Comparison of ENCODE assay signal across 36 cellular contexts in genomic region chr5:93010037-93010436, GRCh38.
DNase-seq lines count a peak whose midpoint lies in the region; ATAC-seq, FAIRE-seq and TF ChIP-seq lines count a peak whose summit lies in the region.
"Had no signal": no experiment of that assay in that cellular context is flagged by ENCODE, and none has a peak within 500 bp of the region (broad histone marks: within the 10 kb centered on the region; RNA-seq: fewer than 3 reads in every experiment).

No MANE protein-coding gene starts in this region.

- peaks cover 13% of the 10 kb centered on the region for H3K9me3 Mint-ChIP-seq in WTC11

- no peak for TF ChIP-seq CTCF in WTC11 (IDR thresholded peaks at IDR 0.05)

- DNase-seq in WTC11 (ENCODE audit: low spot score) = no peak
- DNase-seq in frontal cortex (ENCODE audit: low spot score in 2 of 2) = no peak
- no peak for DNase-seq in GDM1 (lab: John Stamatoyannopoulos, UW)
- no peak for DNase-seq in globus pallidus (ENCODE audit: low spot score)
- no peak for DNase-seq in Karpas-422
- DNase-seq: 8988T; ACHN; AML-193; BE2C; C1 segment of cervical spinal cord; Caco-2; Calu3; CD4-positive, alpha-beta memory T cell; CD4-positive, alpha-beta T cell; CD4-positive, CD25-positive, alpha-beta regulatory T cell; CD8-positive, alpha-beta memory T cell; CD8-positive, alpha-beta T cell; COR-L47; DMS 273 treated with DMSO at 0.1 percent for 48 hours; DMS153; DMS53; DMS79; DMS79 treated with DMSO at 0.1 percent for 48 hours; DND-41; EL had no signal

- H2AFZ ChIP-seq in Karpas-422 (ENCODE audit: low read length) = no peak overlapping the region

- POLR2A ChIA-PET in WTC11 (lab: Charles Lee) = no interaction called here

- H3K9me2 ChIP-seq in Karpas-422 (replicated peaks; ENCODE audit: insufficient read depth, low read length) = no peaks in the 10 kb centered on the region

- CTCF ChIA-PET in WTC11 (lab: Charles Lee) = no interaction called here

- peaks cover 20% of the 10 kb centered on the region for H3K4me1 Mint-ChIP-seq in WTC11
- H3K4me1 Mint-ChIP-seq: B cell; CD14-positive monocyte; CD4-positive, alpha-beta memory T cell; CD4-positive, CD25-positive, alpha-beta regulatory T cell; CD8-positive, alpha-beta memory T cell had no signal

- no peaks in the 10 kb centered on the region for H3K27me3 ChIP-seq in Karpas-422 (ENCODE audit: low read length)
- H3K27me3 ChIP-seq: BE2C; BLaER1; BLaER1 treated with 17β-estradiol and CSF1 and Interleukin-3, amounts not matched to agents 10 nM and 100 nM had no signal

- no peak overlapping the region for H3K27ac ChIP-seq in Karpas-422 (ENCODE audit: low read length)
- H3K27ac ChIP-seq: 22Rv1; A549; BLaER1; BLaER1 treated with 17β-estradiol and CSF1 and Interleukin-3, amounts not matched to agents 10 nM and 100 nM; C4-2B had no signal

- no peaks in the 10 kb centered on the region; the same call in 1 of the 2 replicates for H3K36me3 Mint-ChIP-seq in WTC11
- H3K36me3 Mint-ChIP-seq: CD14-positive monocyte; CD4-positive, alpha-beta memory T cell; CD4-positive, CD25-positive, alpha-beta regulatory T cell; CD8-positive, alpha-beta memory T cell; CD8-positive, alpha-beta T cell had no signal

- no peak overlapping the region for H3K27ac Mint-ChIP-seq in WTC11
- H3K27ac Mint-ChIP-seq: B cell; CD14-positive monocyte; CD4-positive, alpha-beta memory T cell; CD4-positive, alpha-beta T cell; CD4-positive, CD25-positive, alpha-beta regulatory T cell; CD8-positive, alpha-beta memory T cell; CD8-positive, alpha-beta T cell had no signal

- no peaks in the 10 kb centered on the region for H3K36me3 ChIP-seq in Karpas-422 (ENCODE audit: insufficient read depth, low read length)
- H3K36me3 ChIP-seq: BE2C; BLaER1; BLaER1 treated with 17β-estradiol and CSF1 and Interleukin-3, amounts not matched to agents 10 nM and 100 nM had no signal

- H3K4me2 ChIP-seq in Karpas-422 (ENCODE audit: low read depth, low read length, poor library complexity, severe bottlenecking) = no peak overlapping the region
- H3K4me2 ChIP-seq: A549; BLaER1; BLaER1 treated with 17β-estradiol and CSF1 and Interleukin-3, amounts not matched to agents 10 nM and 100 nM had no signal

- FAIRE-seq in TTC549 (lab: Jason Lieb, UNC) = peak; percentile 19
- FAIRE-seq in endometrium (lab: Jason Lieb, UNC) = peak; percentile 68
- FAIRE-seq in frontal cortex (lab: Jason Lieb, UNC) = peak; percentile 82
- FAIRE-seq: A549, D721Med had no signal

- H4K20me1 ChIP-seq in Karpas-422 (ENCODE audit: insufficient read depth, low read depth, low read length) = no peaks in the 10 kb centered on the region
- H4K20me1 ChIP-seq: BLaER1; BLaER1 treated with 17β-estradiol and CSF1 and Interleukin-3, amounts not matched to agents 10 nM and 100 nM had no signal

- H3K9me3 ChIP-seq in Karpas-422 (ENCODE audit: low read length) = no peaks in the 10 kb centered on the region
- H3K9me3 ChIP-seq: A549; BE2C; BLaER1; BLaER1 treated with 17β-estradiol and CSF1 and Interleukin-3, amounts not matched to agents 10 nM and 100 nM; Caco-2 had no signal

- ATAC-seq in WTC11 = no peak
- ATAC-seq in HG03457 (IDR thresholded peaks at IDR 0.05; ENCODE audit: unreplicated experiment) = no peak
- ATAC-seq: A549; CD8-positive, alpha-beta T cell had no signal

- no peak overlapping the region for H3K4me3 ChIP-seq in Karpas-422 (ENCODE audit: low read length)
- H3K4me3 ChIP-seq: A549; BLaER1; BLaER1 treated with 17β-estradiol and CSF1 and Interleukin-3, amounts not matched to agents 10 nM and 100 nM had no signal

- no peaks in the 10 kb centered on the region for H3K79me2 ChIP-seq in Karpas-422 (ENCODE audit: low read length)

- H3K9ac ChIP-seq in Karpas-422 (ENCODE audit: low read length) = no peak overlapping the region
- H3K9ac ChIP-seq: BLaER1; BLaER1 treated with 17β-estradiol and CSF1 and Interleukin-3, amounts not matched to agents 10 nM and 100 nM had no signal

- no peaks in the 10 kb centered on the region for H3K27me3 Mint-ChIP-seq in WTC11 (ENCODE audit: low read depth)
- H3K27me3 Mint-ChIP-seq: B cell; CD4-positive, alpha-beta memory T cell; CD4-positive, alpha-beta T cell; CD4-positive, CD25-positive, alpha-beta regulatory T cell; CD8-positive, alpha-beta memory T cell had no signal

- no peaks in the 10 kb centered on the region for H3K4me1 ChIP-seq in Karpas-422 (ENCODE audit: low read length)
- H3K4me1 ChIP-seq: A549; BE2C; BLaER1; BLaER1 treated with 17β-estradiol and CSF1 and Interleukin-3, amounts not matched to agents 10 nM and 100 nM; Caco-2 had no signal

- H3K4me3 Mint-ChIP-seq in WTC11 = no peak overlapping the region
- H3K4me3 Mint-ChIP-seq: B cell; CD14-positive monocyte; CD4-positive, alpha-beta memory T cell; CD4-positive, alpha-beta T cell; CD4-positive, CD25-positive, alpha-beta regulatory T cell; CD8-positive, alpha-beta memory T cell; CD8-positive, alpha-beta T cell had no signal

TF ChIP-seq in WTC11, 78 proteins besides CTCF, POLR2A, EP300 and RAD21:
- TF ChIP-seq HMGA2 (CRISPR knock-in tag; IDR thresholded peaks at IDR 0.05) (peak; percentile 96), ZMAT4 (CRISPR knock-in tag; IDR thresholded peaks at IDR 0.05) (no peak)
